Comparison of ENCODE assay signal across 8 cellular contexts in genomic region chr1:234309598-234310459, GRCh38.
A peak's percentile ranks its signal among the peaks of the same experiment; 100 is the strongest.
DNase-seq lines count a peak whose midpoint lies in the region; ATAC-seq and TF ChIP-seq lines count a peak whose summit lies in the region.

No MANE protein-coding gene starts in this region.

- peak overlapping the region; percentile 3 for H3K23ac ChIP-seq in neuronal stem cell (ENCODE audit: low read depth, low read length, poor library complexity)

- no peak overlapping the region for H3K4ac ChIP-seq in neuronal stem cell (ENCODE audit: low read length)

- ATAC-seq in GM21619 (IDR thresholded peaks at IDR 0.05; ENCODE audit: unreplicated experiment): peak; percentile 84

- H3K79me1 ChIP-seq in neuronal stem cell (ENCODE audit: low read depth, low read length): no peaks in the 10 kb centered on the region

- H3K4me1 Mint-ChIP-seq in activated T-cell treated with anti-CD3 and anti-CD28 coated beads, Interleukin-2, amount 50 U/mL, for 24 hours (ENCODE audit: low read depth): peaks cover 36% of the 10 kb centered on the region

- H3K4me3 ChIP-seq in Jurkat, Clone E6-1 (ENCODE audit: low read length): no peak overlapping the region
- H3K4me3 ChIP-seq in fibroblast of mammary gland (ENCODE audit: control insufficient read depth, low read depth, low read length) (no peak overlapping the region), neuronal stem cell (ENCODE audit: low read length in 2 of 2) (no peak overlapping the region), suprapubic skin (no peak overlapping the region)

- H3K14ac ChIP-seq in neuronal stem cell (ENCODE audit: low read length): no peak overlapping the region

- H2BK5ac ChIP-seq in neuronal stem cell (ENCODE audit: low read length): no peak overlapping the region

- no peak overlapping the region for H4K91ac ChIP-seq in neuronal stem cell (ENCODE audit: low read depth, low read length, poor library complexity)

- peaks cover 18% of the 10 kb centered on the region for H3K27me3 Mint-ChIP-seq in activated T-cell treated with anti-CD3 and anti-CD28 coated beads, Interleukin-2, amount 50 U/mL, for 24 hours

- H3K9me3 Mint-ChIP-seq in activated T-cell treated with anti-CD3 and anti-CD28 coated beads, Interleukin-2, amount 50 U/mL, for 24 hours: no peaks in the 10 kb centered on the region

- no peak overlapping the region for H3K4me2 ChIP-seq in neuronal stem cell (ENCODE audit: insufficient read depth, low read length, poor library complexity, severe bottlenecking)

- H3K36me3 Mint-ChIP-seq in activated T-cell treated with anti-CD3 and anti-CD28 coated beads, Interleukin-2, amount 50 U/mL, for 24 hours (ENCODE audit: low read depth): no peaks in the 10 kb centered on the region

- H2BK15ac ChIP-seq in neuronal stem cell (ENCODE audit: low read length): no peak overlapping the region

- H2AFZ ChIP-seq in neuronal stem cell (ENCODE audit: low read length): peak overlapping the region; percentile 76

- H3K27ac ChIP-seq in neuronal stem cell (replicated peaks; ENCODE audit: low read length) (no peak overlapping the region), suprapubic skin (no peak overlapping the region)

- peaks cover 0 to 4% of the 10 kb centered on the region in 2 donors for H3K9me3 ChIP-seq in neuronal stem cell (replicated peaks in 1 of 2; ENCODE audit: control insufficient read depth in 2 of 2, insufficient read depth in 1 of 2, low read depth in 1 of 2, low read length in 2 of 2)
- H3K9me3 ChIP-seq in suprapubic skin: no peaks in the 10 kb centered on the region

- DNase-seq in DMS53 (lab: John Stamatoyannopoulos, UW) (peak; percentile 94), OCI-M1 (lab: John Stamatoyannopoulos, UW) (peak; percentile 76), fibroblast of mammary gland (ENCODE audit: low read depth) (peak; percentile 44), neuronal stem cell (ENCODE audit: low spot score) (peak; percentile 65), suprapubic skin (ENCODE audit: low spot score in 2 of 2) (no peak)
- peak; percentile 57 for DNase-seq in Jurkat, Clone E6-1 (ENCODE audit: low read depth, low spot score)
- peak; percentile 80 for DNase-seq in activated T-cell treated with anti-CD3 and anti-CD28 coated beads, Interleukin-2, amount 50 U/mL, for 24 hours

- TF ChIP-seq EP300 in suprapubic skin (IDR thresholded peaks at IDR 0.05): no peak

- H3K36me3 ChIP-seq in neuronal stem cell (replicated peaks in 1 of 2; ENCODE audit: control insufficient read depth in 2 of 2, insufficient read depth in 2 of 2, low read length in 2 of 2) (no peaks in the 10 kb centered on the region), suprapubic skin (no peaks in the 10 kb centered on the region)

- H2AK5ac ChIP-seq in neuronal stem cell (ENCODE audit: low read depth, low read length): no peak overlapping the region

- no peak overlapping the region for H3K18ac ChIP-seq in neuronal stem cell (ENCODE audit: low read length)

- H3K4me3 Mint-ChIP-seq in activated T-cell treated with anti-CD3 and anti-CD28 coated beads, Interleukin-2, amount 50 U/mL, for 24 hours: no peak overlapping the region

- H3K9ac ChIP-seq in neuronal stem cell (ENCODE audit: low read depth, low read length, poor library complexity): no peak overlapping the region

- no peak overlapping the region for H2BK12ac ChIP-seq in neuronal stem cell (ENCODE audit: low read length)

- H3K4me1 ChIP-seq in neuronal stem cell (ENCODE audit: control insufficient read depth in 2 of 2, insufficient read depth in 1 of 2, low read depth in 1 of 2, low read length in 2 of 2): peaks cover 0 to 2% of the 10 kb centered on the region in 2 donors
- H3K4me1 ChIP-seq in suprapubic skin: peaks cover 10% of the 10 kb centered on the region

- TF ChIP-seq CTCF in fibroblast of mammary gland (conservative IDR thresholded peaks at IDR 0.05; ENCODE audit: control insufficient read depth, insufficient read depth, low read depth, low read length) (peak; percentile 90), suprapubic skin (IDR thresholded peaks at IDR 0.05) (peak; percentile 54 to 87)

- peak overlapping the region; percentile 35 for H3K27ac Mint-ChIP-seq in activated T-cell treated with anti-CD3 and anti-CD28 coated beads, Interleukin-2, amount 50 U/mL, for 24 hours

- H4K8ac ChIP-seq in neuronal stem cell (ENCODE audit: low read depth, low read length): no peak overlapping the region

- WGBS in neuronal stem cell (ENCODE audit: extremely low coverage in 2 of 2, insufficient read length in 2 of 2, insufficient replicate concordance in 1 of 2), 2 donors: no CpG with 5 or more reads among the region's 26 CpGs
- 15% methylated on average over 14 of the region's 26 CpGs for whole genome bisulfite sequencing in suprapubic skin

- H3K27me3 ChIP-seq in neuronal stem cell (ENCODE audit: control insufficient read depth in 3 of 3, insufficient read depth in 3 of 3, low read depth in 1 of 3, low read length in 3 of 3) (peaks cover 0 to 2% (median 0%) of the 10 kb centered on the region in 3 experiments), suprapubic skin (no peaks in the 10 kb centered on the region)

- no peak overlapping the region for H2BK120ac ChIP-seq in neuronal stem cell (ENCODE audit: low read depth, low read length)

- TF ChIP-seq POLR2A in suprapubic skin (IDR thresholded peaks at IDR 0.05): no peak

Comparison
In these comparisons a context has a peak if more than half of its experiments do, and no peak if none do; other contexts are left out.
1. DNase-seq: peak in DMS53 (single experiment), Jurkat, Clone E6-1 (single experiment), OCI-M1 (single experiment), activated T-cell treated with anti-CD3 and anti-CD28 coated beads, Interleukin-2, amount 50 U/mL, for 24 hours (single experiment), fibroblast of mammary gland (single experiment) and neuronal stem cell (single experiment); none in suprapubic skin (0 of 2).